22 cellular contexts compared by ENCODE assay signal in genomic region chr14:73260574-73260973, GRCh38.
"Had no signal": no experiment of that assay in that cellular context is flagged by ENCODE, and none has a peak within 500 bp of the region (broad histone marks: within the 10 kb centered on the region; RNA-seq: fewer than 3 reads in every experiment).

No MANE protein-coding gene starts in this region.

- H3K9me3 Mint-ChIP-seq: activated naive CD4-positive, alpha-beta T cell treated with anti-CD3 and anti-CD28 coated beads for 36 hours; activated naive CD8-positive, alpha-beta T cell treated with anti-CD3 and anti-CD28 coated beads for 36 hours had no signal

- H3K4me1 ChIP-seq: Peyer's patch, SJSA1 had no signal

- H3K27ac ChIP-seq: KMS-11, Peyer's patch, RWPE1, SJSA1, VCaP had no signal

- H3K36me3 ChIP-seq: Peyer's patch, SJSA1 had no signal

- H3K27me3 ChIP-seq: Peyer's patch, SJSA1 had no signal

- H3K4me2 ChIP-seq: KMS-11 had no signal

- H3K36me3 Mint-ChIP-seq: activated naive CD8-positive, alpha-beta T cell treated with anti-CD3 and anti-CD28 coated beads for 36 hours had no signal

- H3K27ac Mint-ChIP-seq: activated CD8-positive, alpha-beta T cell treated with anti-CD3 and anti-CD28 coated beads, Interleukin-2, amount 10 ng/mL, durations not matched to agents 7 days and 5 days; activated naive CD4-positive, alpha-beta T cell treated with anti-CD3 and anti-CD28 coated beads for 36 hours; activated naive CD8-positive, alpha-beta T cell treated with anti-CD3 and anti-CD28 coated beads for 36 hours had no signal

- H3K9me3 ChIP-seq: Peyer's patch, SJSA1 had no signal

- H3K4me3 ChIP-seq: Peyer's patch, SJSA1 had no signal

- DNase-seq: activated CD4-positive, alpha-beta T cell treated with anti-CD3 and anti-CD28 coated beads for 48 hours; activated CD4-positive, alpha-beta T cell treated with anti-CD3 and anti-CD28 coated beads, Interleukin-2, amount 50 U/mL, for 4 hours; activated CD8-positive, alpha-beta memory T cell treated with anti-CD3 and anti-CD28 coated beads, Interleukin-2, amount 50 U/mL, for 48 hours; activated CD8-positive, alpha-beta T cell treated with anti-CD3 and anti-CD28 coated beads, Interleukin-2, amount 10 ng/mL, durations not matched to agents 7 days and 5 days; activated naive CD4-positive, alpha-beta T cell treated with anti-CD3 and anti-CD28 coated beads for 36 hours; activated naive CD8-positive, alpha-beta T cell treated with anti-CD3 and anti-CD28 coated beads for 36 hours; activated T-cell treated with anti-CD3 and anti-CD28 coated beads, Interleukin-2, amount 50 U/mL, for 1 hour; central memory CD4-positive, alpha-beta T cell; NCI-H1092; NCI-H1417; NCI-H2029; NCI-H2107; NCI-H2171 treated with DMSO at 0.1 percent for 48 hours; NCI-H226; NCI-H526 treated with DMSO at 0.1 percent for 48 hours; SHP77; T-helper 1 cell had no signal

- H3K4me3 Mint-ChIP-seq: activated CD8-positive, alpha-beta T cell treated with anti-CD3 and anti-CD28 coated beads, Interleukin-2, amount 10 ng/mL, durations not matched to agents 7 days and 5 days; activated naive CD4-positive, alpha-beta T cell treated with anti-CD3 and anti-CD28 coated beads for 36 hours; activated naive CD8-positive, alpha-beta T cell treated with anti-CD3 and anti-CD28 coated beads for 36 hours had no signal

- ATAC-seq: activated CD8-positive, alpha-beta T cell treated with anti-CD3 and anti-CD28 coated beads, Interleukin-2, amount 10 ng/mL, durations not matched to agents 7 days and 5 days had no signal

- H3K9ac ChIP-seq: KMS-11 had no signal
